Comparison of ENCODE assay signal across 9 cellular contexts in the genomic region with DNA sequence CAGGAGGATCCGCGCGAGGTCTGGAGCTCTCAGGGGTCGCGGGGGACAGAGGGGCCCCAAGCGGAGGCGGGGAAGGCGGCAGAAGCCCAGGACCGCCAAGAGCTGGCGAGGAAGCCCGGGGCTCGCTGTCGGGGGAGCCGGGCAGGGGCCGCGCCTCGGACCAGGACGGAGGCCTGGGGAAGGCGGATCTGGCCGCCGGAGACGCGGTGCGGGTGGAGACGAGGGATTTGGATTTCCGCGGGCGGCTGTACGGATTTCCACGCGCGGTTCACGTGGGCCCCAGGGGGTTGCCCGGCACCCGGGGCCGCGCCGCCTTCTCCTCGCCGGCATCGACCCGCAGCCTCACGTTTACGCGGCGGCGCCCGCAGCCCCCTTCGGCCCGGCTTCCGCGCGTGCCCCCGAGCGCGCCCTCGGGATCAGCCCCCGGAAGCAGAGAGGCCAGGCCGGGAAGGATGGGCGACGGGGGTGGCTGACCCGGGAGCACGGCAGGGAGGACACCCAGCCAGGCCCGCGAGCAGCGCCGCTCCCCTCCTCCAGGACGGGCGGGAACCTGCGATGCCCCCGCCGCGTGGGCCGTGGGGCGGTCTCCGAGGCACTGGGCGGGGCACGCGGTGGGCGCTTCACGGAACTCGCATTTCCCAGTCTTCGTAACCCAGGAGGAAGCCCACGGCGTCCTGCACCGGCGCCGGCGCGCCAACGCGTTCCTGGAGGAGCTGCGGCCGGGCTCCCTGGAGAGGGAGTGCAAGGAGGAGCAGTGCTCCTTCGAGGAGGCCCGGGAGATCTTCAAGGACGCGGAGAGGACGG. TPM values are rescaled to one million over a fixed set of nuclear protein-coding genes. Genes with fewer than 3 reads are reported as not detected.
DNase-seq lines count a peak whose midpoint lies in the region; ATAC-seq and TF ChIP-seq lines count a peak whose summit lies in the region.
"Had no signal": no experiment of that assay in that cellular context is flagged by ENCODE, and none has a peak within 500 bp of the region (broad histone marks: within the 10 kb centered on the region; RNA-seq: fewer than 3 reads in every experiment).

No MANE protein-coding gene starts in this region.

- H3K4me3 ChIP-seq in heart left ventricle (peak overlapping the region; percentile 20 to 57 (median 50)), psoas muscle (peak overlapping the region; percentile 58), WERI-Rb-1 (ENCODE audit: low read depth, low read length) (no peak overlapping the region), PC-9 (no peak overlapping the region)

- DNase-seq in CD1c-positive myeloid dendritic cell (ENCODE audit: extremely low spot score): peak; percentile 51
- peak; percentile 45 for DNase-seq in activated T-cell treated with anti-CD3 and anti-CD28 coated beads for 4 hours
- peak in 2 of 5 donors; percentile 41 to 67 for DNase-seq in heart left ventricle
- peak in 1 of 2 donors; percentile 47 for DNase-seq in psoas muscle
- DNase-seq in WERI-Rb-1: no peak
- no peak for DNase-seq in PC-9
- DNase-seq in DMS153 (lab: John Stamatoyannopoulos, UW): no peak

- H3K79me2 ChIP-seq in PC-9 (ENCODE audit: low read depth): no peaks in the 10 kb centered on the region

- peaks cover 8% of the 10 kb centered on the region for H3F3A ChIP-seq in PC-9 (ENCODE audit: insufficient read depth, low read depth)

- WGBS in heart left ventricle, 4 donors: 1 to 5% (median 1%) methylated on average over 22 to 99 of the region's 99 CpGs
- WGBS in psoas muscle, 3 donors: 1 to 3% (median 2%) methylated on average over 38 to 99 of the region's 99 CpGs

- H3K4me1 ChIP-seq in heart left ventricle (peaks cover 0 to 18% (median 13%) of the 10 kb centered on the region in 12 donors), psoas muscle (no peaks in the 10 kb centered on the region), PC-9 (replicated peaks; ENCODE audit: insufficient read depth) (peaks cover 5% of the 10 kb centered on the region)

- no peak overlapping the region for H2AFZ ChIP-seq in PC-9

- H3K9me2 ChIP-seq in PC-9 (ENCODE audit: insufficient read depth): no peaks in the 10 kb centered on the region

- no peaks in the 10 kb centered on the region; the same call in 1 of the 2 replicates for H4K20me1 ChIP-seq in PC-9 (ENCODE audit: insufficient read depth)

- no TSS peak for BruUV-seq in PC-9 (replicated peaks; lab: Mats Ljungman, UMichigan)

- POLR2A ChIA-PET in PC-9 (lab: Charles Lee; ENCODE audit: unreplicated experiment): no interaction called here

- H3K27ac ChIP-seq in heart left ventricle (no peak overlapping the region), psoas muscle (no peak overlapping the region), WERI-Rb-1 (no peak overlapping the region), PC-9 (no peak overlapping the region)

- H3K27me3 ChIP-seq in heart left ventricle: peaks cover 4 to 28% (median 21%) of the 10 kb centered on the region in 9 donors
- H3K27me3 ChIP-seq in psoas muscle (ENCODE audit: insufficient read depth in 3 of 3, low read length in 2 of 3): peaks cover 0 to 45% (median 26%) of the 10 kb centered on the region in 3 donors
- no peaks in the 10 kb centered on the region for H3K27me3 ChIP-seq in WERI-Rb-1 (ENCODE audit: insufficient read depth, low read depth, severe bottlenecking)
- H3K27me3 ChIP-seq in PC-9 (ENCODE audit: insufficient read depth, low read depth): peaks cover 13% of the 10 kb centered on the region

- CTCF ChIA-PET in PC-9 (lab: Charles Lee): no interaction called here

- H3K9me3 ChIP-seq in heart left ventricle (no peaks in the 10 kb centered on the region), psoas muscle (no peaks in the 10 kb centered on the region), WERI-Rb-1 (ENCODE audit: severe bottlenecking) (peaks cover 19% of the 10 kb centered on the region), PC-9 (ENCODE audit: insufficient read depth, low read depth) (no peaks in the 10 kb centered on the region)

- intact Hi-C loops in heart left ventricle (cut with DNase I) (no loop called here), psoas muscle (cut with DNase I) (no loop called here), PC-9 (cut with micrococcal nuclease; ENCODE audit: unreplicated experiment) (no loop called here)

- H3K36me3 ChIP-seq in heart left ventricle: no peaks in the 10 kb centered on the region
- H3K36me3 ChIP-seq in psoas muscle (ENCODE audit: insufficient read depth in 1 of 2, low read depth in 1 of 2): no peaks in the 10 kb centered on the region
- H3K36me3 ChIP-seq in WERI-Rb-1: no peaks in the 10 kb centered on the region
- H3K36me3 ChIP-seq in PC-9 (ENCODE audit: low read depth): no peaks in the 10 kb centered on the region

- ATAC-seq in heart left ventricle (peak in 3 of 4 donors; percentile 23 to 64 (median 45)), psoas muscle (peak in 1 of 4 donors; percentile 33), HG03159 (IDR thresholded peaks at IDR 0.05; ENCODE audit: unreplicated experiment) (no peak)

- TF ChIP-seq POLR2A in heart left ventricle (IDR thresholded peaks at IDR 0.05): no peak

- no peak for TF ChIP-seq CTCF in heart left ventricle (IDR thresholded peaks at IDR 0.05)
- no peak for TF ChIP-seq CTCF in psoas muscle (IDR thresholded peaks at IDR 0.05)
- TF ChIP-seq CTCF in WERI-Rb-1 (IDR thresholded peaks at IDR 0.05; ENCODE audit: low read depth, low read length): no peak
- no peak for TF ChIP-seq CTCF in PC-9 (conservative IDR thresholded peaks at IDR 0.05)

- H3K4me2 ChIP-seq in PC-9: no peak overlapping the region

RNA-seq across cellular contexts. Expression of a gene that starts 4.7 kb away (rescaled TPM):
- total RNA-seq in heart left ventricle (under 1 TPM in 3 of 9 donors, not detected in 6; 0.10 to 0.41 (median 0.16) TPM), psoas muscle (under 1 TPM in 2 of 4 donors, not detected in 2; 0.10 to 0.20 TPM), PC-9 (2021) (not detected in 2 replicates)
- polyA plus RNA-seq in heart left ventricle (under 1 TPM in 1 of 2 donors, not detected in 1; 0.01 TPM), psoas muscle (under 1 TPM in 1 of 3 donors, not detected in 2; 0.08 TPM)
- total RNA-seq: T-helper 1 cell treated with Interleukin-12 subunit alpha and Interleukin-12 subunit beta and Interleukin-4 antibody, amounts not matched to agents 30 ng/mL and 1 ng/mL, for 36 hours had no signal

RNA-seq across cellular contexts. Expression of a gene that starts 12.3 kb away (rescaled TPM):
- 10 to 100 TPM in 4 of 9 donors, 1 to 10 TPM in 5; 2.4 to 13.6 (median 9.8) TPM for total RNA-seq in heart left ventricle
- polyA plus RNA-seq in heart left ventricle: 1 to 10 TPM; 2.4 to 9.2 TPM
- total RNA-seq in psoas muscle: 1 to 10 TPM in 3 of 4 donors, under 1 TPM in 1; 0.63 to 4.9 (median 1.2) TPM
- polyA plus RNA-seq in psoas muscle: 1 to 10 TPM; 1.5 to 2.0 (median 1.6) TPM
- total RNA-seq in PC-9 (2021): not detected in 2 replicates
- total RNA-seq: T-helper 1 cell treated with Interleukin-12 subunit alpha and Interleukin-12 subunit beta and Interleukin-4 antibody, amounts not matched to agents 30 ng/mL and 1 ng/mL, for 36 hours had no signal

RNA-seq across cellular contexts. Expression of a gene that starts 48.2 kb away (rescaled TPM):
- total RNA-seq in heart left ventricle: not detected
- not detected for polyA plus RNA-seq in heart left ventricle
- not detected for total RNA-seq in psoas muscle
- polyA plus RNA-seq in psoas muscle: not detected
- total RNA-seq in PC-9 (2021): not detected in 2 replicates
- total RNA-seq: T-helper 1 cell treated with Interleukin-12 subunit alpha and Interleukin-12 subunit beta and Interleukin-4 antibody, amounts not matched to agents 30 ng/mL and 1 ng/mL, for 36 hours had no signal

Comparison
In these comparisons a context has a peak if more than half of its experiments do, and no peak if none do; other contexts are left out.
1. DNase-seq: peak in CD1c-positive myeloid dendritic cell (single experiment) and activated T-cell treated with anti-CD3 and anti-CD28 coated beads for 4 hours (single experiment); none in WERI-Rb-1 (single experiment), PC-9 (0 of 2) and DMS153 (single experiment).
2. H3K4me3 ChIP-seq: peak in heart left ventricle (12 of 12) and psoas muscle (single experiment); none in WERI-Rb-1 (single experiment) and PC-9 (single experiment).